Comparison of ENCODE assay signal across 8 cellular contexts in genomic region chr11:2428322-2428795, GRCh38. TPM values are rescaled to one million over a fixed set of nuclear protein-coding genes. Genes with fewer than 3 reads are reported as not detected.
DNase-seq lines count a peak whose midpoint lies in the region; ATAC-seq and TF ChIP-seq lines count a peak whose summit lies in the region.

No MANE protein-coding gene starts in this region.

- no peaks in the 10 kb centered on the region for H3K27me3 ChIP-seq in lower lobe of right lung (ENCODE audit: low read depth)

- peak; percentile 82 to 90 for ATAC-seq in lower lobe of right lung
- no peak for ATAC-seq in HG03097 (IDR thresholded peaks at IDR 0.05; ENCODE audit: low FRiP score, unreplicated experiment)

- no peaks in the 10 kb centered on the region for H3K4me1 Mint-ChIP-seq in activated CD4-positive, alpha-beta T cell treated with anti-CD3 and anti-CD28 coated beads, Interleukin-2, amount 10 ng/mL, durations not matched to agents 24 days and 14 days

- no peak overlapping the region for H3K27ac Mint-ChIP-seq in activated CD4-positive, alpha-beta T cell treated with anti-CD3 and anti-CD28 coated beads, Interleukin-2, amount 10 ng/mL, durations not matched to agents 24 days and 14 days

- no peaks in the 10 kb centered on the region for H3K36me3 Mint-ChIP-seq in activated CD4-positive, alpha-beta T cell treated with anti-CD3 and anti-CD28 coated beads, Interleukin-2, amount 10 ng/mL, durations not matched to agents 24 days and 14 days (ENCODE audit: low read depth)

- no peak overlapping the region for H3K4me3 Mint-ChIP-seq in activated CD4-positive, alpha-beta T cell treated with anti-CD3 and anti-CD28 coated beads, Interleukin-2, amount 10 ng/mL, durations not matched to agents 24 days and 14 days

- no peaks in the 10 kb centered on the region for H3K9me3 ChIP-seq in lower lobe of right lung

- H3K4me1 ChIP-seq in lower lobe of right lung, result no peaks in the 10 kb centered on the region

- TF ChIP-seq CTCF in GM12872 (IDR thresholded peaks at IDR 0.05; ENCODE audit: insufficient read depth, low read depth, low read length) (peak; percentile 84), coronary artery (IDR thresholded peaks at IDR 0.05) (peak; percentile 32), lower lobe of right lung (IDR thresholded peaks at IDR 0.05) (peak; percentile 91)

- no peak overlapping the region for H3K27ac ChIP-seq in coronary artery
- H3K27ac ChIP-seq in lower lobe of right lung, result no peak overlapping the region

- DNase-seq in NCI-H146 (lab: John Stamatoyannopoulos, UW) (peak; percentile 55), coronary artery (ENCODE audit: low spot score) (no peak), lower lobe of right lung (peak; percentile 86), middle frontal gyrus (ENCODE audit: extremely low spot score, low spot score) (no peak)
- DNase-seq in activated CD4-positive, alpha-beta T cell treated with anti-CD3 and anti-CD28 coated beads, Interleukin-2, amount 10 ng/mL, durations not matched to agents 24 days and 14 days, result peak; percentile 95
- DNase-seq in stimulated activated CD8-positive, alpha-beta memory T cell treated with anti-CD3 and anti-CD28 coated beads, Interleukin-15, amount 100 ng/mL, for 4 hours (ENCODE audit: low read depth in 2 of 2), result peak; percentile 51 to 72

- no peaks in the 10 kb centered on the region for H3K9me3 Mint-ChIP-seq in activated CD4-positive, alpha-beta T cell treated with anti-CD3 and anti-CD28 coated beads, Interleukin-2, amount 10 ng/mL, durations not matched to agents 24 days and 14 days

- no peaks in the 10 kb centered on the region for H3K36me3 ChIP-seq in lower lobe of right lung

- intact Hi-C loops in activated CD4-positive, alpha-beta T cell treated with anti-CD3 and anti-CD28 coated beads, Interleukin-2, amount 10 ng/mL, durations not matched to agents 24 days and 14 days (cut with micrococcal nuclease), result loop anchor here (1.0 kb wide), 3 partner anchors 103 to 464 kb away; no protein-coding TSS in a partner anchor
- intact Hi-C loops in lower lobe of right lung (cut with DNase I), result loop anchor here (5.0 to 10.0 kb wide), 2 partner anchors 104 to 124 kb away; partner anchors contain the start of genes C11orf21 and TSPAN32

- H3K4me3 ChIP-seq in coronary artery (no peak overlapping the region), lower lobe of right lung (no peak overlapping the region)

- no peaks in the 10 kb centered on the region for H3K27me3 Mint-ChIP-seq in activated CD4-positive, alpha-beta T cell treated with anti-CD3 and anti-CD28 coated beads, Interleukin-2, amount 10 ng/mL, durations not matched to agents 24 days and 14 days

RNA-seq across cellular contexts. Expression of gene TRPM5, which starts 16.0 kb away (rescaled TPM):
- not detected in 2 replicates for total RNA-seq in activated CD4-positive, alpha-beta T cell treated with anti-CD3 and anti-CD28 coated beads, Interleukin-2, amount 10 ng/mL, durations not matched to agents 24 days and 14 days
- not detected for total RNA-seq in lower lobe of right lung

RNA-seq across cellular contexts. Expression of gene KCNQ1, which starts 16.4 kb away (rescaled TPM):
- total RNA-seq in activated CD4-positive, alpha-beta T cell treated with anti-CD3 and anti-CD28 coated beads, Interleukin-2, amount 10 ng/mL, durations not matched to agents 24 days and 14 days, result 6.4 TPM in 2 replicates
- 51.0 TPM for total RNA-seq in lower lobe of right lung

RNA-seq across cellular contexts. Expression of gene TSSC4, which starts 27.8 kb away (rescaled TPM):
- total RNA-seq in activated CD4-positive, alpha-beta T cell treated with anti-CD3 and anti-CD28 coated beads, Interleukin-2, amount 10 ng/mL, durations not matched to agents 24 days and 14 days, result 61.8 and 62.9 TPM in 2 replicates
- 38.8 TPM for total RNA-seq in lower lobe of right lung

RNA-seq across cellular contexts. Expression of gene CD81, which starts 51.2 kb away (rescaled TPM):
- total RNA-seq in activated CD4-positive, alpha-beta T cell treated with anti-CD3 and anti-CD28 coated beads, Interleukin-2, amount 10 ng/mL, durations not matched to agents 24 days and 14 days, result 224 and 225 TPM in 2 replicates
- 850 TPM for total RNA-seq in lower lobe of right lung

Comparison
In these comparisons a context has a peak if more than half of its experiments do, and no peak if none do; other contexts are left out.
1. CTCF ChIP-seq: peak in every context shown above with its lines; median percentile 91 in lower lobe of right lung; 84 in GM12872; 32 in coronary artery.
2. DNase-seq: peak in NCI-H146 (single experiment), activated CD4-positive, alpha-beta T cell treated with anti-CD3 and anti-CD28 coated beads, Interleukin-2, amount 10 ng/mL, durations not matched to agents 24 days and 14 days (single experiment), lower lobe of right lung (single experiment) and stimulated activated CD8-positive, alpha-beta memory T cell treated with anti-CD3 and anti-CD28 coated beads, Interleukin-15, amount 100 ng/mL, for 4 hours (2 of 2); none in coronary artery (single experiment) and middle frontal gyrus (single experiment).